ENCODE assay signal across 8 cellular contexts in genomic region chr15:70569139-70569717, GRCh38.
DNase-seq lines count a peak whose midpoint lies in the region; ATAC-seq, FAIRE-seq and TF ChIP-seq lines count a peak whose summit lies in the region.

No MANE protein-coding gene starts in this region.

- intact Hi-C loops in GM12878 (cut with micrococcal nuclease; ENCODE audit: unreplicated experiment), result loop anchor here (10.0 kb wide), 1 partner anchor 156 kb away; no protein-coding TSS in a partner anchor

- no peak overlapping the region for H3K9ac ChIP-seq in GM12878 (ENCODE audit: control insufficient read depth, insufficient read depth, low read length)
- no peak overlapping the region for H3K9ac ChIP-seq in keratinocyte (ENCODE audit: control insufficient read depth, extremely low read depth, insufficient read depth, low read length)

- H3K4me3 ChIP-seq in GM12878 (no peak overlapping the region), keratinocyte (ENCODE audit: control insufficient read depth in 2 of 3, extremely low read depth in 1 of 3, insufficient read depth in 2 of 3, low read depth in 1 of 3, low read length in 3 of 3) (no peak overlapping the region)

- ATAC-seq in GM12878 (0 out of 3 replicates have a peak, but pooled peaks have one; percentile 33), HG02588 (IDR thresholded peaks at IDR 0.05; ENCODE audit: unreplicated experiment) (no peak), GM19455 (IDR thresholded peaks at IDR 0.05; ENCODE audit: unreplicated experiment) (no peak), GM19452 (IDR thresholded peaks at IDR 0.05; ENCODE audit: unreplicated experiment) (no peak)

- H3K9me3 ChIP-seq in GM12878 (replicated peaks; ENCODE audit: control insufficient read depth, insufficient read depth, low read length) (no peaks in the 10 kb centered on the region; the same call in 2 of the 3 replicates), keratinocyte (ENCODE audit: control insufficient read depth, low read depth, low read length) (no peaks in the 10 kb centered on the region)

- no peaks in the 10 kb centered on the region; a peak in 2 of 4 replicates for H3K27me3 ChIP-seq in GM12878 (replicated peaks in 1 of 2; ENCODE audit: control insufficient read depth in 2 of 2, insufficient read depth in 2 of 2, low read length in 1 of 2)
- H3K27me3 ChIP-seq in keratinocyte (ENCODE audit: control insufficient read depth, extremely low read depth, insufficient read depth, low read length), result peaks cover 17% of the 10 kb centered on the region

- no peak for TF ChIP-seq EP300 in GM12878 (IDR thresholded peaks at IDR 0.05; ENCODE audit: borderline replicate concordance in 1 of 2, control insufficient read depth in 1 of 2, low read depth in 2 of 2, low read length in 2 of 2)

- H3K4me2 ChIP-seq in GM12878 (ENCODE audit: control insufficient read depth, insufficient read depth), result no peak overlapping the region
- no peak overlapping the region for H3K4me2 ChIP-seq in keratinocyte (ENCODE audit: control insufficient read depth, extremely low read depth, insufficient read depth, low read depth, low read length)

- CTCF ChIA-PET in GM12878 (lab: Yijun Ruan, JAX), result interaction anchor here (0.6 to 2.8 kb wide), 8 partner anchors 10 to 155 kb away, joined by 3 to 18 read pairs (median 4); no protein-coding TSS in a partner anchor

- no peaks in the 10 kb centered on the region for H4K20me1 ChIP-seq in GM12878 (ENCODE audit: control insufficient read depth, insufficient read depth)
- H4K20me1 ChIP-seq in keratinocyte (ENCODE audit: control insufficient read depth, extremely low read depth, insufficient read depth, low read length), result no peaks in the 10 kb centered on the region

- RAD21 ChIA-PET in GM12878 (lab: Charles Lee; ENCODE audit: unreplicated experiment), result interaction anchor here (0.7 to 2.5 kb wide), 2 partner anchors 111 to 153 kb away, joined by 3 to 14 read pairs; no protein-coding TSS in a partner anchor

- POLR2A ChIA-PET in GM12878 (lab: Charles Lee), result no interaction called here

- H2AFZ ChIP-seq in GM12878 (ENCODE audit: control insufficient read depth, low read depth, low read length) (no peak overlapping the region), keratinocyte (ENCODE audit: control insufficient read depth, low read length) (no peak overlapping the region)

- peak; percentile 48 for TF ChIP-seq RAD21 in GM12878 (IDR thresholded peaks at IDR 0.05; ENCODE audit: insufficient read depth, low read depth, low read length)

- TF ChIP-seq CTCF in GM12878 (IDR thresholded peaks at IDR 0.05 in 2 of 3, conservative IDR thresholded peaks at IDR 0.05 in 1 of 3; ENCODE audit: control insufficient read depth in 2 of 3, extremely low read depth in 1 of 3, insufficient read depth in 1 of 3, low read depth in 3 of 3, low read length in 3 of 3), result peak; percentile 20 to 47 (median 38); a peak in 4 of 6 replicates
- TF ChIP-seq CTCF in keratinocyte (optimal IDR thresholded peaks at IDR 0.05 in 1 of 3, IDR thresholded peaks at IDR 0.05 in 1 of 3, conservative IDR thresholded peaks at IDR 0.05 in 1 of 3; ENCODE audit: extremely low read depth in 1 of 3, insufficient read depth in 2 of 3, low read length in 3 of 3), result peak in 2 of 3 experiments; percentile 29 to 44

- FAIRE-seq in GM12878 (lab: Jason Lieb, UNC) (no peak), keratinocyte (lab: Jason Lieb, UNC) (no peak)

- WGBS in GM12878 (ENCODE audit: insufficient coverage, insufficient replicate concordance, low lambda C conversion rate, missing lambda C conversion rate), result 50% methylated on average over 3 of the region's 3 CpGs

- H3K79me2 ChIP-seq in GM12878 (ENCODE audit: control insufficient read depth, insufficient read depth, low read length), result no peaks in the 10 kb centered on the region
- H3K79me2 ChIP-seq in keratinocyte (ENCODE audit: control insufficient read depth, insufficient read depth, low read length), result no peaks in the 10 kb centered on the region

- no peaks in the 10 kb centered on the region for H3K36me3 ChIP-seq in GM12878 (ENCODE audit: control insufficient read depth in 2 of 2, insufficient read depth in 2 of 2, low read length in 1 of 2)
- no peaks in the 10 kb centered on the region for H3K36me3 ChIP-seq in keratinocyte (ENCODE audit: control insufficient read depth in 2 of 2, extremely low read depth in 1 of 2, insufficient read depth in 2 of 2, low read length in 2 of 2)

- dilution Hi-C loops in keratinocyte (cut with MboI; ENCODE audit: extremely low pct_ligation_motif_present, low sequenced_read_pairs), result no loop called here

- H3K9me1 ChIP-seq in keratinocyte (ENCODE audit: control insufficient read depth, extremely low read depth, insufficient read depth, low read length), result no peaks in the 10 kb centered on the region

- H3K4me1 ChIP-seq in GM12878 (ENCODE audit: control insufficient read depth, insufficient read depth, low read length) (no peaks in the 10 kb centered on the region), keratinocyte (ENCODE audit: control insufficient read depth, extremely low read depth, insufficient read depth, low read length) (no peaks in the 10 kb centered on the region)

- SMC1A ChIA-PET in GM12878 (lab: Charles Lee; ENCODE audit: uncharacterized antibody, unreplicated experiment), result interaction anchor here (0.9 to 1.3 kb wide), 2 partner anchors 100 to 153 kb away, joined by 3 to 17 read pairs; no protein-coding TSS in a partner anchor

- peak; percentile 30 for DNase-seq in CMK (ENCODE audit: low read depth)
- peak; percentile 77 for DNase-seq in LHCN-M2 (ENCODE audit: low read depth)
- no peak for DNase-seq in GM12878 (ENCODE audit: low read depth, low spot score)
- DNase-seq in keratinocyte (ENCODE audit: low read depth, low spot score), result no peak
- no peak for DNase-seq in NCI-H1105 treated with DMSO at 0.1 percent for 48 hours (lab: John Stamatoyannopoulos, UW)

- no peak overlapping the region for H3K27ac ChIP-seq in GM12878 (ENCODE audit: control insufficient read depth, insufficient read depth)
- H3K27ac ChIP-seq in keratinocyte (ENCODE audit: control insufficient read depth, insufficient read depth, low read length), result no peak overlapping the region

- no TSS peak for BruUV-seq in GM12878 (replicated peaks; lab: Mats Ljungman, UMichigan)

- in situ Hi-C loops in GM12878 (cut with MboI), result no loop called here

- no peak for TF ChIP-seq POLR2A in GM12878 (IDR thresholded peaks at IDR 0.05; ENCODE audit: low read depth, low read length)

TF ChIP-seq in GM12878, 131 proteins besides CTCF, POLR2A, EP300 and RAD21:
- TF ChIP-seq CHD1 (IDR thresholded peaks at IDR 0.05; ENCODE audit: low read depth, low read length), result no peak
- TF ChIP-seq NBN (IDR thresholded peaks at IDR 0.05), result no peak
- TF ChIP-seq JUNB (IDR thresholded peaks at IDR 0.05), result no peak
- no peak for TF ChIP-seq SIN3A (IDR thresholded peaks at IDR 0.05; ENCODE audit: low read depth, low read length)
- no peak for TF ChIP-seq SPI1 (IDR thresholded peaks at IDR 0.05; ENCODE audit: borderline replicate concordance, insufficient read depth, low read depth, low read length)
- TF ChIP-seq EED (IDR thresholded peaks at IDR 0.05; ENCODE audit: low read depth), result no peak

Comparison
In these comparisons a context has a peak if more than half of its experiments do, and no peak if none do; other contexts are left out.
1. DNase-seq: peak in CMK (single experiment) and LHCN-M2 (single experiment); none in GM12878 (single experiment), keratinocyte (single experiment) and NCI-H1105 treated with DMSO at 0.1 percent for 48 hours (single experiment).